In genomic region chr10:110006358-110007170, GRCh38 we compare ENCODE assay signal across 8 cellular contexts. TPM values are rescaled to one million over a fixed set of nuclear protein-coding genes. Genes with fewer than 3 reads are reported as not detected.
DNase-seq lines count a peak whose midpoint lies in the region; ATAC-seq and TF ChIP-seq lines count a peak whose summit lies in the region.

No MANE protein-coding gene starts in this region.

- H3K27me3 ChIP-seq in BLaER1 (no peaks in the 10 kb centered on the region), HUES64 (ENCODE audit: insufficient read depth, low read length) (peaks cover 8% of the 10 kb centered on the region), left lung (no peaks in the 10 kb centered on the region), suprapubic skin (no peaks in the 10 kb centered on the region)

- peak overlapping the region; percentile 96 for H3K4me2 ChIP-seq in BLaER1

- WGBS in HUES64: 10% methylated on average over 18 of the region's 20 CpGs
- 22% methylated on average over 20 of the region's 20 CpGs for WGBS in suprapubic skin

- H3K4me1 ChIP-seq in BLaER1 (peaks cover 53% of the 10 kb centered on the region), HUES64 (ENCODE audit: insufficient read depth, low read length) (peaks cover 66% of the 10 kb centered on the region), left lung (peaks cover 16 to 45% of the 10 kb centered on the region in 2 donors), suprapubic skin (peaks cover 66% of the 10 kb centered on the region)

- no peak for TF ChIP-seq POLR2A in suprapubic skin (IDR thresholded peaks at IDR 0.05)

- H3K9ac ChIP-seq in BLaER1 (peak overlapping the region; percentile 85), HUES64 (ENCODE audit: low read depth, low read length) (peak overlapping the region; percentile 90)

- peak; percentile 0 for ATAC-seq in left lung
- no peak for ATAC-seq in HG02759 (IDR thresholded peaks at IDR 0.05; ENCODE audit: unreplicated experiment)

- H3K27ac ChIP-seq in BLaER1 (peak overlapping the region; percentile 93), HUES64 (ENCODE audit: low read depth, low read length) (peak overlapping the region; percentile 94), left lung (peak overlapping the region; percentile 90 to 91), suprapubic skin (peak overlapping the region; percentile 98)

- H3K4me3 ChIP-seq in BLaER1: peak overlapping the region; percentile 95
- H3K4me3 ChIP-seq in HUES64 (ENCODE audit: low read length): peak overlapping the region; percentile 79
- H3K4me3 ChIP-seq in choroid plexus epithelial cell (ENCODE audit: low read depth, low read length): peak overlapping the region; percentile 82
- H3K4me3 ChIP-seq in left lung: peak overlapping the region; percentile 78 to 96
- peak overlapping the region; percentile 67 for H3K4me3 ChIP-seq in suprapubic skin

- no peaks in the 10 kb centered on the region for H3K9me3 ChIP-seq in BLaER1
- no peaks in the 10 kb centered on the region for H3K9me3 ChIP-seq in HUES64 (ENCODE audit: insufficient read depth, low read depth, low read length)
- no peaks in the 10 kb centered on the region for H3K9me3 ChIP-seq in left lung
- no peaks in the 10 kb centered on the region for H3K9me3 ChIP-seq in suprapubic skin

- intact Hi-C loops in left lung (cut with DNase I): no loop called here

- no peak for TF ChIP-seq EP300 in suprapubic skin (IDR thresholded peaks at IDR 0.05)

- H3K36me3 ChIP-seq in BLaER1 (no peaks in the 10 kb centered on the region), HUES64 (ENCODE audit: insufficient read depth, low read length) (no peaks in the 10 kb centered on the region), left lung (no peaks in the 10 kb centered on the region), suprapubic skin (no peaks in the 10 kb centered on the region)

- DNase-seq in choroid plexus epithelial cell (ENCODE audit: low read depth) (peak; percentile 64), left lung (peak; percentile 43 to 64), suprapubic skin (ENCODE audit: low spot score in 2 of 2) (peak; percentile 88 to 90), NCI-H2029 (lab: John Stamatoyannopoulos, UW) (no peak), NCI-H1694 (lab: John Stamatoyannopoulos, UW) (no peak)

- no peak for TF ChIP-seq CTCF in choroid plexus epithelial cell (conservative IDR thresholded peaks at IDR 0.05; ENCODE audit: low read depth, low read length)
- TF ChIP-seq CTCF in left lung (IDR thresholded peaks at IDR 0.05): no peak
- TF ChIP-seq CTCF in suprapubic skin (IDR thresholded peaks at IDR 0.05): no peak

- peaks cover 16% of the 10 kb centered on the region for H4K20me1 ChIP-seq in BLaER1

RNA-seq across cellular contexts. Expression of gene ADD3, which starts 1.2 kb away (rescaled TPM):
- polyA plus RNA-seq in HUES64 (2013, experiment 1 of 2): 54.8 TPM
- polyA plus RNA-seq in HUES64 (2013, experiment 2 of 2): 75.1 TPM
- 10 to 100 TPM; 62.0 to 77.6 TPM for total RNA-seq in left lung
- total RNA-seq in suprapubic skin: 100 to 1,000 TPM in 3 of 4 donors, 10 to 100 TPM in 1; 72.6 to 335 (median 279) TPM

Comparison
In these comparisons a context has a peak if more than half of its experiments do, and no peak if none do; other contexts are left out.
1. DNase-seq: peak in choroid plexus epithelial cell (single experiment), left lung (2 of 2) and suprapubic skin (2 of 2); none in NCI-H2029 (single experiment) and NCI-H1694 (single experiment).
2. Peak in every context shown above with its lines, with median percentiles within 50 percentile points of each other: H3K27ac ChIP-seq and H3K4me3 ChIP-seq.